Comparison of ENCODE assay signal across 1 cellular context in the genomic region with DNA sequence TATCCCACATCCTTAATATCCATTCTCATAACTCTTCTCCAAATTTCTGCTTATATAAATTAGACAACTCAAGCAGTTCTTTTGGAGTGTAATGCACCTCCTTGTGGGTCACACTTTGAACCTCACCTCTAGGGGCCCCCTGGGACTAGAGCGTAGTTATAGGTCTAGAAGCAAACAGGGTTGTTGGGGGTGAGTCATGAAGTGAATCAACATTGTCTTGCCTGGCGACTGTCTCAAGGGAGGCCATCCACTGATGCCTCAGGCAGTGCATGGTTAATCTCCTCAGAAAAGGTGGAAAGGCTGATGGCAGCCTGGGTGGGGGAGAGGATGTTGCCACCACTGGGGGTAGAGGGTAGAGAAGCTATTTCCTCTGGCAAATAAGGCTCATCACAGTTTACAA.
A peak's percentile ranks its signal among the peaks of the same experiment; 100 is the strongest.
TF ChIP-seq lines count a peak whose summit lies in the region.

No MANE protein-coding gene starts in this region.

TF ChIP-seq in HepG2, 621 proteins besides CTCF, POLR2A, EP300 and RAD21 (continued from another document):
- TF ChIP-seq, protein P1, sequence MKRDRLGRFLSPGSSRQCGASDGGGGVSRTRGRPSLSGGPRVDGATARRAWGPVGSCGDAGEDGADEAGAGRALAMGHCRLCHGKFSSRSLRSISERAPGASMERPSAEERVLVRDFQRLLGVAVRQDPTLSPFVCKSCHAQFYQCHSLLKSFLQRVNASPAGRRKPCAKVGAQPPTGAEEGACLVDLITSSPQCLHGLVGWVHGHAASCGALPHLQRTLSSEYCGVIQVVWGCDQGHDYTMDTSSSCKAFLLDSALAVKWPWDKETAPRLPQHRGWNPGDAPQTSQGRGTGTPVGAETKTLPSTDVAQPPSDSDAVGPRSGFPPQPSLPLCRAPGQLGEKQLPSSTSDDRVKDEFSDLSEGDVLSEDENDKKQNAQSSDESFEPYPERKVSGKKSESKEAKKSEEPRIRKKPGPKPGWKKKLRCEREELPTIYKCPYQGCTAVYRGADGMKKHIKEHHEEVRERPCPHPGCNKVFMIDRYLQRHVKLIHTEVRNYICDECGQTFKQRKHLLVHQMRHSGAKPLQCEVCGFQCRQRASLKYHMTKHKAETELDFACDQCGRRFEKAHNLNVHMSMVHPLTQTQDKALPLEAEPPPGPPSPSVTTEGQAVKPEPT (CRISPR knock-in tag; IDR thresholded peaks at IDR 0.05; ENCODE audit: low read depth), result no peak
- no peak for TF ChIP-seq SOX5 (CRISPR knock-in tag; IDR thresholded peaks at IDR 0.05; ENCODE audit: borderline replicate concordance)
- no peak for TF ChIP-seq RORA (CRISPR knock-in tag; IDR thresholded peaks at IDR 0.05)
- TF ChIP-seq, protein P2, sequence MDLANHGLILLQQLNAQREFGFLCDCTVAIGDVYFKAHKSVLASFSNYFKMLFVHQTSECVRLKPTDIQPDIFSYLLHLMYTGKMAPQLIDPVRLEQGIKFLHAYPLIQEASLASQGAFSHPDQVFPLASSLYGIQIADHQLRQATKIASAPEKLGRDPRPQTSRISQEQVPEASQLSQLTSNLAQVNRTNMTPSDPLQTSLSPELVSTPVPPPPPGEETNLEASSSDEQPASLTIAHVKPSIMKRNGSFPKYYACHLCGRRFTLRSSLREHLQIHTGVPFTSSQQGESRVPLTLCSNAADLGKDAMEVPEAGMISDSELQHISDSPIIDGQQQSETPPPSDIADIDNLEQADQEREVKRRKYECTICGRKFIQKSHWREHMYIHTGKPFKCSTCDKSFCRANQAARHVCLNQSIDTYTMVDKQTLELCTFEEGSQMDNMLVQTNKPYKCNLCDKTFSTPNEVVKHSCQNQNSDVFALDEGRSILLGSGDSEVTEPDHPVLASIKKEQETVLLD (CRISPR knock-in tag; IDR thresholded peaks at IDR 0.05; ENCODE audit: low read depth), result no peak
- TF ChIP-seq, protein P3, sequence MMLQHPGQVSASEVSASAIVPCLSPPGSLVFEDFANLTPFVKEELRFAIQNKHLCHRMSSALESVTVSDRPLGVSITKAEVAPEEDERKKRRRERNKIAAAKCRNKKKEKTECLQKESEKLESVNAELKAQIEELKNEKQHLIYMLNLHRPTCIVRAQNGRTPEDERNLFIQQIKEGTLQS (CRISPR knock-in tag; IDR thresholded peaks at IDR 0.05), result peak; percentile 65
- TF ChIP-seq XBP1 (CRISPR knock-in tag; IDR thresholded peaks at IDR 0.05), result no peak
- no peak for TF ChIP-seq HNRNPL (IDR thresholded peaks at IDR 0.05; ENCODE audit: low read depth, low read length)
- TF ChIP-seq SP2 (CRISPR knock-in tag; IDR thresholded peaks at IDR 0.05), result no peak
- no peak for TF ChIP-seq NRL (CRISPR knock-in tag; IDR thresholded peaks at IDR 0.05; ENCODE audit: borderline replicate concordance)
- TF ChIP-seq SRY (CRISPR knock-in tag; IDR thresholded peaks at IDR 0.05), result no peak
- TF ChIP-seq ZNF850 (CRISPR knock-in tag; conservative IDR thresholded peaks at IDR 0.05), result no peak
- no peak for TF ChIP-seq ZNF547 (CRISPR knock-in tag; IDR thresholded peaks at IDR 0.05)
- TF ChIP-seq FOSL1 (CRISPR knock-in tag; IDR thresholded peaks at IDR 0.05; ENCODE audit: borderline replicate concordance), result peak; percentile 57; the same call in 1 of the 2 replicates
- peak; percentile 27; the same call in 1 of the 2 replicates for TF ChIP-seq RARA (CRISPR knock-in tag; IDR thresholded peaks at IDR 0.05)
- TF ChIP-seq, protein P4, sequence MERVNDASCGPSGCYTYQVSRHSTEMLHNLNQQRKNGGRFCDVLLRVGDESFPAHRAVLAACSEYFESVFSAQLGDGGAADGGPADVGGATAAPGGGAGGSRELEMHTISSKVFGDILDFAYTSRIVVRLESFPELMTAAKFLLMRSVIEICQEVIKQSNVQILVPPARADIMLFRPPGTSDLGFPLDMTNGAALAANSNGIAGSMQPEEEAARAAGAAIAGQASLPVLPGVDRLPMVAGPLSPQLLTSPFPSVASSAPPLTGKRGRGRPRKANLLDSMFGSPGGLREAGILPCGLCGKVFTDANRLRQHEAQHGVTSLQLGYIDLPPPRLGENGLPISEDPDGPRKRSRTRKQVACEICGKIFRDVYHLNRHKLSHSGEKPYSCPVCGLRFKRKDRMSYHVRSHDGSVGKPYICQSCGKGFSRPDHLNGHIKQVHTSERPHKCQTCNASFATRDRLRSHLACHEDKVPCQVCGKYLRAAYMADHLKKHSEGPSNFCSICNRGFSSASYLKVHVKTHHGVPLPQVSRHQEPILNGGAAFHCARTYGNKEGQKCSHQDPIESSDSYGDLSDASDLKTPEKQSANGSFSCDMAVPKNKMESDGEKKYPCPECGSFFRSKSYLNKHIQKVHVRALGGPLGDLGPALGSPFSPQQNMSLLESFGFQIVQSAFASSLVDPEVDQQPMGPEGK (CRISPR knock-in tag; IDR thresholded peaks at IDR 0.05), result peak; percentile 14; the same call in 1 of the 2 replicates
- TF ChIP-seq ZNF839 (CRISPR knock-in tag; IDR thresholded peaks at IDR 0.05; ENCODE audit: borderline replicate concordance), result no peak
- TF ChIP-seq PHF8 (CRISPR knock-in tag; IDR thresholded peaks at IDR 0.05), result no peak
- TF ChIP-seq ISL2 (CRISPR knock-in tag; IDR thresholded peaks at IDR 0.05), result no peak
- no peak for TF ChIP-seq ZNF101 (CRISPR knock-in tag; IDR thresholded peaks at IDR 0.05; ENCODE audit: borderline replicate concordance, low read depth)
- no peak for TF ChIP-seq ZNF780A (CRISPR knock-in tag; IDR thresholded peaks at IDR 0.05)
- TF ChIP-seq ZNF530 (CRISPR knock-in tag; IDR thresholded peaks at IDR 0.05; ENCODE audit: low read depth), result no peak
- TF ChIP-seq ZFP36 (IDR thresholded peaks at IDR 0.05; ENCODE audit: borderline replicate concordance, low read depth, low read length, partially characterized antibody), result no peak
- TF ChIP-seq, protein P5, sequence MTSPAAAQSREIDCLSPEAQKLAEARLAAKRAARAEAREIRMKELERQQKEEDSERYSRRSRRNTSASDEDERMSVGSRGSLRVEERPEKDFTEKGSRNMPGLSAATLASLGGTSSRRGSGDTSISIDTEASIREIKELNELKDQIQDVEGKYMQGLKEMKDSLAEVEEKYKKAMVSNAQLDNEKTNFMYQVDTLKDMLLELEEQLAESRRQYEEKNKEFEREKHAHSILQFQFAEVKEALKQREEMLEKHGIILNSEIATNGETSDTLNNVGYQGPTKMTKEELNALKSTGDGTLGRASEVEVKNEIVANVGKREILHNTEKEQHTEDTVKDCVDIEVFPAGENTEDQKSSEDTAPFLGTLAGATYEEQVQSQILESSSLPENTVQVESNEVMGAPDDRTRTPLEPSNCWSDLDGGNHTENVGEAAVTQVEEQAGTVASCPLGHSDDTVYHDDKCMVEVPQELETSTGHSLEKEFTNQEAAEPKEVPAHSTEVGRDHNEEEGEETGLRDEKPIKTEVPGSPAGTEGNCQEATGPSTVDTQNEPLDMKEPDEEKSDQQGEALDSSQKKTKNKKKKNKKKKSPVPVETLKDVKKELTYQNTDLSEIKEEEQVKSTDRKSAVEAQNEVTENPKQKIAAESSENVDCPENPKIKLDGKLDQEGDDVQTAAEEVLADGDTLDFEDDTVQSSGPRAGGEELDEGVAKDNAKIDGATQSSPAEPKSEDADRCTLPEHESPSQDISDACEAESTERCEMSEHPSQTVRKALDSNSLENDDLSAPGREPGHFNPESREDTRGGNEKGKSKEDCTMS (CRISPR knock-in tag; conservative IDR thresholded peaks at IDR 0.05), result no peak
- TF ChIP-seq, protein P6, sequence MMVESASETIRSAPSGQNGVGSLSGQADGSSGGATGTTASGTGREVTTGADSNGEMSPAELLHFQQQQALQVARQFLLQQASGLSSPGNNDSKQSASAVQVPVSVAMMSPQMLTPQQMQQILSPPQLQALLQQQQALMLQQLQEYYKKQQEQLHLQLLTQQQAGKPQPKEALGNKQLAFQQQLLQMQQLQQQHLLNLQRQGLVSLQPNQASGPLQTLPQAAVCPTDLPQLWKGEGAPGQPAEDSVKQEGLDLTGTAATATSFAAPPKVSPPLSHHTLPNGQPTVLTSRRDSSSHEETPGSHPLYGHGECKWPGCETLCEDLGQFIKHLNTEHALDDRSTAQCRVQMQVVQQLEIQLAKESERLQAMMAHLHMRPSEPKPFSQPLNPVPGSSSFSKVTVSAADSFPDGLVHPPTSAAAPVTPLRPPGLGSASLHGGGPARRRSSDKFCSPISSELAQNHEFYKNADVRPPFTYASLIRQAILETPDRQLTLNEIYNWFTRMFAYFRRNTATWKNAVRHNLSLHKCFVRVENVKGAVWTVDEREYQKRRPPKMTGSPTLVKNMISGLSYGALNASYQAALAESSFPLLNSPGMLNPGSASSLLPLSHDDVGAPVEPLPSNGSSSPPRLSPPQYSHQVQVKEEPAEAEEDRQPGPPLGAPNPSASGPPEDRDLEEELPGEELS (CRISPR knock-in tag; IDR thresholded peaks at IDR 0.05), result no peak
- TF ChIP-seq, protein P7, sequence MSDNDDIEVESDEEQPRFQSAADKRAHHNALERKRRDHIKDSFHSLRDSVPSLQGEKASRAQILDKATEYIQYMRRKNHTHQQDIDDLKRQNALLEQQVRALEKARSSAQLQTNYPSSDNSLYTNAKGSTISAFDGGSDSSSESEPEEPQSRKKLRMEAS (IDR thresholded peaks at IDR 0.05), result no peak
- TF ChIP-seq ZKSCAN8 (CRISPR knock-in tag; IDR thresholded peaks at IDR 0.05; ENCODE audit: borderline replicate concordance), result no peak
- TF ChIP-seq ZNF841 (CRISPR knock-in tag; IDR thresholded peaks at IDR 0.05; ENCODE audit: borderline replicate concordance), result no peak
- TF ChIP-seq, protein P8, sequence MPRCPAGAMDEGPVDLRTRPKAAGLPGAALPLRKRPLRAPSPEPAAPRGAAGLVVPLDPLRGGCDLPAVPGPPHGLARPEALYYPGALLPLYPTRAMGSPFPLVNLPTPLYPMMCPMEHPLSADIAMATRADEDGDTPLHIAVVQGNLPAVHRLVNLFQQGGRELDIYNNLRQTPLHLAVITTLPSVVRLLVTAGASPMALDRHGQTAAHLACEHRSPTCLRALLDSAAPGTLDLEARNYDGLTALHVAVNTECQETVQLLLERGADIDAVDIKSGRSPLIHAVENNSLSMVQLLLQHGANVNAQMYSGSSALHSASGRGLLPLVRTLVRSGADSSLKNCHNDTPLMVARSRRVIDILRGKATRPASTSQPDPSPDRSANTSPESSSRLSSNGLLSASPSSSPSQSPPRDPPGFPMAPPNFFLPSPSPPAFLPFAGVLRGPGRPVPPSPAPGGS (CRISPR knock-in tag; IDR thresholded peaks at IDR 0.05), result no peak
- TF ChIP-seq MED8 (CRISPR knock-in tag; IDR thresholded peaks at IDR 0.05; ENCODE audit: insufficient replicate concordance), result no peak
- TF ChIP-seq, protein P9, sequence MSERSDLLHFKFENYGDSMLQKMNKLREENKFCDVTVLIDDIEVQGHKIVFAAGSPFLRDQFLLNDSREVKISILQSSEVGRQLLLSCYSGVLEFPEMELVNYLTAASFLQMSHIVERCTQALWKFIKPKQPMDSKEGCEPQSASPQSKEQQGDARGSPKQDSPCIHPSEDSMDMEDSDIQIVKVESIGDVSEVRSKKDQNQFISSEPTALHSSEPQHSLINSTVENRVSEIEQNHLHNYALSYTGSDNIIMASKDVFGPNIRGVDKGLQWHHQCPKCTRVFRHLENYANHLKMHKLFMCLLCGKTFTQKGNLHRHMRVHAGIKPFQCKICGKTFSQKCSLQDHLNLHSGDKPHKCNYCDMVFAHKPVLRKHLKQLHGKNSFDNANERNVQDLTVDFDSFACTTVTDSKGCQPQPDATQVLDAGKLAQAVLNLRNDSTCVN (CRISPR knock-in tag; IDR thresholded peaks at IDR 0.05; ENCODE audit: borderline replicate concordance), result peak; percentile 92
- no peak for TF ChIP-seq GFI1 (CRISPR knock-in tag; IDR thresholded peaks at IDR 0.05; ENCODE audit: borderline replicate concordance)
- no peak for TF ChIP-seq FOXA1 (IDR thresholded peaks at IDR 0.05)
- TF ChIP-seq FOXA1 (CRISPR knock-in tag; IDR thresholded peaks at IDR 0.05), result peak; percentile 31; the same call in 1 of the 2 replicates
- TF ChIP-seq FOSL2 (CRISPR knock-in tag; IDR thresholded peaks at IDR 0.05), result peak; percentile 94
- TF ChIP-seq SMC3 (IDR thresholded peaks at IDR 0.05; ENCODE audit: low read length), result 0 out of 2 replicates have a peak, but pooled peaks have one; percentile 13
- 0 out of 2 replicates have a peak, but pooled peaks have one; percentile 51 for TF ChIP-seq HMG20A (CRISPR knock-in tag; IDR thresholded peaks at IDR 0.05; ENCODE audit: borderline replicate concordance)
- TF ChIP-seq ZEB1 (IDR thresholded peaks at IDR 0.05; ENCODE audit: insufficient replicate concordance, low read depth), result no peak
- peak; percentile 51 for TF ChIP-seq FOXA3 (CRISPR knock-in tag; IDR thresholded peaks at IDR 0.05)
- TF ChIP-seq ZNF549 (CRISPR knock-in tag; IDR thresholded peaks at IDR 0.05), result no peak
- no peak for TF ChIP-seq ZNF672 (CRISPR knock-in tag; IDR thresholded peaks at IDR 0.05)
- TF ChIP-seq HDAC6 (IDR thresholded peaks at IDR 0.05; ENCODE audit: low read depth, low read length), result no peak
- no peak for TF ChIP-seq PAF1 (CRISPR knock-in tag; IDR thresholded peaks at IDR 0.05)
- TF ChIP-seq, protein P10, sequence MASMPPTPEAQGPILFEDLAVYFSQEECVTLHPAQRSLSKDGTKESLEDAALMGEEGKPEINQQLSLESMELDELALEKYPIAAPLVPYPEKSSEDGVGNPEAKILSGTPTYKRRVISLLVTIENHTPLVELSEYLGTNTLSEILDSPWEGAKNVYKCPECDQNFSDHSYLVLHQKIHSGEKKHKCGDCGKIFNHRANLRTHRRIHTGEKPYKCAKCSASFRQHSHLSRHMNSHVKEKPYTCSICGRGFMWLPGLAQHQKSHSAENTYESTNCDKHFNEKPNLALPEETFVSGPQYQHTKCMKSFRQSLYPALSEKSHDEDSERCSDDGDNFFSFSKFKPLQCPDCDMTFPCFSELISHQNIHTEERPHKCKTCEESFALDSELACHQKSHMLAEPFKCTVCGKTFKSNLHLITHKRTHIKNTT (CRISPR knock-in tag; IDR thresholded peaks at IDR 0.05), result no peak
- TF ChIP-seq RFX1 (IDR thresholded peaks at IDR 0.05), result 0 out of 2 replicates have a peak, but pooled peaks have one; percentile 4
- peak in 1 of 2 experiments; percentile 48; a peak in 1 of 4 replicates for TF ChIP-seq NR2F1 (CRISPR knock-in tag; IDR thresholded peaks at IDR 0.05)
TF ChIP-seq in HepG2: peak in this region for 14.
